Comparison of ENCODE assay signal across 25 cellular contexts in genomic region chr2:187486241-187486640, GRCh38. TPM values are rescaled to one million over a fixed set of nuclear protein-coding genes. Genes with fewer than 3 reads are reported as not detected.
DNase-seq lines count a peak whose midpoint lies in the region; ATAC-seq, FAIRE-seq and TF ChIP-seq lines count a peak whose summit lies in the region.
"Had no signal": no experiment of that assay in that cellular context is flagged by ENCODE, and none has a peak within 500 bp of the region (broad histone marks: within the 10 kb centered on the region; RNA-seq: fewer than 3 reads in every experiment).

No MANE protein-coding gene starts in this region.

- H3K4me2 ChIP-seq in K562 (ENCODE audit: insufficient read depth, low read length), result no peak overlapping the region
- H3K4me2 ChIP-seq: BLaER1 had no signal

- TF ChIP-seq RAD21 in K562 (CRISPR knock-in tag; conservative IDR thresholded peaks at IDR 0.05 in 1 of 2, IDR thresholded peaks at IDR 0.05 in 1 of 2), result no peak

- no peaks in the 10 kb centered on the region for H3K9me3 Mint-ChIP-seq in endothelial cell (ENCODE audit: unreplicated experiment)
- H3K9me3 Mint-ChIP-seq: CD14-positive monocyte; CD4-positive, alpha-beta memory T cell; CD4-positive, CD25-positive, alpha-beta regulatory T cell had no signal

- H3K4me3 ChIP-seq in left ventricle myocardium inferior (no peak overlapping the region), heart right ventricle (no peak overlapping the region), K562 (no peak overlapping the region), small intestine (ENCODE audit: low read depth in 1 of 2, low read length in 2 of 2) (no peak overlapping the region)
- H3K4me3 ChIP-seq: BLaER1, GM12878 had no signal

- BruUV-seq in K562 (replicated peaks; lab: Mats Ljungman, UMichigan), result no TSS peak

- ATAC-seq in heart right ventricle, result no peak
- no peak for ATAC-seq in K562
- ATAC-seq: GM12878 had no signal

- H3K27me3 ChIP-seq in left ventricle myocardium inferior (ENCODE audit: low read depth), result no peaks in the 10 kb centered on the region
- no peaks in the 10 kb centered on the region for H3K27me3 ChIP-seq in heart right ventricle
- no peaks in the 10 kb centered on the region for H3K27me3 ChIP-seq in K562 (ENCODE audit: control insufficient read depth in 2 of 2, insufficient read depth in 2 of 2, low read length in 2 of 2)
- no peaks in the 10 kb centered on the region for H3K27me3 ChIP-seq in small intestine (ENCODE audit: control insufficient read depth in 2 of 2, insufficient read depth in 2 of 2, low read length in 2 of 2)
- H3K27me3 ChIP-seq: BE2C, BLaER1 had no signal

- intact Hi-C loops in left ventricle myocardium inferior (cut with micrococcal nuclease), result no loop called here
- intact Hi-C loops in heart right ventricle (cut with DNase I), result no loop called here
- intact Hi-C loops in K562 (cut with micrococcal nuclease), result no loop called here

- peak overlapping the region; percentile 26 for H3K27ac ChIP-seq in left ventricle myocardium inferior (replicated peaks)
- H3K27ac ChIP-seq in heart right ventricle, result no peak overlapping the region
- H3K27ac ChIP-seq in K562 (ENCODE audit: extremely low read depth, low read depth, low read length), result no peak overlapping the region
- no peak overlapping the region for H3K27ac ChIP-seq in small intestine (ENCODE audit: low read depth in 1 of 2, low read length in 1 of 2)
- H3K27ac ChIP-seq: 22Rv1, BLaER1 had no signal

- H3K79me2 ChIP-seq in K562 (ENCODE audit: control insufficient read depth, insufficient read depth, low read length), result no peaks in the 10 kb centered on the region

- no peak for TF ChIP-seq CTCF in left ventricle myocardium inferior (IDR thresholded peaks at IDR 0.05; ENCODE audit: borderline replicate concordance)
- no peak for TF ChIP-seq CTCF in heart right ventricle (IDR thresholded peaks at IDR 0.05)
- no peak for TF ChIP-seq CTCF in K562 (IDR thresholded peaks at IDR 0.05 in 2 of 3, conservative IDR thresholded peaks at IDR 0.05 in 1 of 3; ENCODE audit: insufficient read depth in 2 of 3, low read depth in 1 of 3, low read length in 3 of 3)
- no peak for TF ChIP-seq CTCF in endothelial cell (IDR thresholded peaks at IDR 0.05; ENCODE audit: unreplicated experiment)

- H3K4me3 Mint-ChIP-seq in endothelial cell (ENCODE audit: unreplicated experiment), result no peak overlapping the region
- H3K4me3 Mint-ChIP-seq: CD14-positive monocyte; CD4-positive, alpha-beta memory T cell; CD4-positive, CD25-positive, alpha-beta regulatory T cell; CD8-positive, alpha-beta memory T cell had no signal

- no peak overlapping the region for H3K9ac ChIP-seq in K562 (ENCODE audit: insufficient read depth in 1 of 2, low read depth in 2 of 2, low read length in 2 of 2)
- H3K9ac ChIP-seq: BLaER1 had no signal

- no peak overlapping the region for H2AFZ ChIP-seq in K562 (ENCODE audit: low read depth, low read length)

- peaks cover 17% of the 10 kb centered on the region for H3K36me3 Mint-ChIP-seq in endothelial cell (ENCODE audit: low read depth, unreplicated experiment)
- H3K36me3 Mint-ChIP-seq: CD14-positive monocyte; CD4-positive, alpha-beta memory T cell; CD4-positive, CD25-positive, alpha-beta regulatory T cell; CD8-positive, alpha-beta memory T cell had no signal

- H3K4me1 ChIP-seq in left ventricle myocardium inferior (peaks cover 12% of the 10 kb centered on the region), heart right ventricle (peaks cover 0 to 26% (median 3%) of the 10 kb centered on the region in 9 donors), K562 (replicated peaks in 1 of 2; ENCODE audit: control insufficient read depth in 2 of 2, insufficient read depth in 2 of 2, low read length in 2 of 2) (no peaks in the 10 kb centered on the region), small intestine (ENCODE audit: control insufficient read depth in 2 of 2, insufficient read depth in 1 of 2, low read depth in 1 of 2, low read length in 1 of 2) (no peaks in the 10 kb centered on the region)
- H3K4me1 ChIP-seq: BE2C, BLaER1 had no signal

- peaks cover 4% of the 10 kb centered on the region for H3K36me3 ChIP-seq in left ventricle myocardium inferior
- peaks cover 0 to 38% (median 0%) of the 10 kb centered on the region in 9 donors for H3K36me3 ChIP-seq in heart right ventricle
- H3K36me3 ChIP-seq in K562 (ENCODE audit: control insufficient read depth, insufficient read depth, low read length), result peaks cover 38% of the 10 kb centered on the region; the same call in 2 of the 3 replicates
- H3K36me3 ChIP-seq in small intestine (ENCODE audit: control insufficient read depth in 2 of 2, insufficient read depth in 2 of 2, low read length in 2 of 2), result no peaks in the 10 kb centered on the region
- H3K36me3 ChIP-seq: BE2C, BLaER1 had no signal

- H3K4me1 Mint-ChIP-seq in endothelial cell (ENCODE audit: unreplicated experiment), result peaks cover 22% of the 10 kb centered on the region
- H3K4me1 Mint-ChIP-seq: CD14-positive monocyte; CD4-positive, CD25-positive, alpha-beta regulatory T cell; CD8-positive, alpha-beta memory T cell had no signal

- DNase-seq in left ventricle myocardium inferior, result no peak
- DNase-seq in heart right ventricle, result no peak
- no peak for DNase-seq in K562 (ENCODE audit: extremely low read depth in 1 of 4, low spot score in 3 of 4)
- no peak for DNase-seq in small intestine
- DNase-seq in endothelial cell (ENCODE audit: low spot score), result no peak
- DNase-seq in activated CD4-positive, alpha-beta T cell treated with anti-CD3 and anti-CD28 coated beads, Interleukin-2, amount 50 U/mL, for 1 hour, result no peak
- DNase-seq: ACHN; BE2C; C1 segment of cervical spinal cord; CD4-positive, alpha-beta memory T cell; CD4-positive, CD25-positive, alpha-beta regulatory T cell; CD8-positive, alpha-beta memory T cell; COR-L47; DMS 273 treated with DMSO at 0.1 percent for 48 hours; DMS153; DMS53; DMS79; DND-41; EL; GDM1 had no signal

- TF ChIP-seq EP300 in K562 (IDR thresholded peaks at IDR 0.05; ENCODE audit: low read length), result no peak

- FAIRE-seq in K562 (lab: Jason Lieb, UNC), result no peak
- FAIRE-seq in small intestine (lab: Jason Lieb, UNC), result peak; percentile 94
- FAIRE-seq: GM12878, GM12892 had no signal

- H3K27me3 Mint-ChIP-seq in endothelial cell (ENCODE audit: unreplicated experiment), result peaks cover 3% of the 10 kb centered on the region
- H3K27me3 Mint-ChIP-seq: CD4-positive, alpha-beta memory T cell; CD4-positive, CD25-positive, alpha-beta regulatory T cell; CD8-positive, alpha-beta memory T cell had no signal

- CTCF ChIA-PET in K562 (lab: Yijun Ruan, JAX; ENCODE audit: low intra/inter-chr PET ratio), result no interaction called here

- in situ Hi-C loops in K562 (cut with MboI), result loop anchor here (25.0 kb wide), 1 partner anchor 351 kb away; no protein-coding TSS in a partner anchor

- H4K20me1 ChIP-seq in K562 (replicated peaks; ENCODE audit: control insufficient read depth, insufficient read depth, low read length), result no peaks in the 10 kb centered on the region
- H4K20me1 ChIP-seq: BLaER1 had no signal

- TF ChIP-seq POLR2A in K562 (conservative IDR thresholded peaks at IDR 0.05), result no peak

- no peaks in the 10 kb centered on the region for H3K9me1 ChIP-seq in K562 (ENCODE audit: control insufficient read depth, insufficient read depth, low read length)

- H3K9me3 ChIP-seq in left ventricle myocardium inferior (replicated peaks) (no peaks in the 10 kb centered on the region), heart right ventricle (no peaks in the 10 kb centered on the region), K562 (replicated peaks; ENCODE audit: control insufficient read depth, insufficient read depth, low read depth, low read length) (no peaks in the 10 kb centered on the region), small intestine (ENCODE audit: control insufficient read depth, low read depth) (no peaks in the 10 kb centered on the region)
- H3K9me3 ChIP-seq: BE2C, BLaER1 had no signal

- POLR2A ChIA-PET in K562 (lab: Yijun Ruan, JAX), result no interaction called here

- H3K27ac Mint-ChIP-seq in endothelial cell (ENCODE audit: unreplicated experiment), result no peak overlapping the region
- H3K27ac Mint-ChIP-seq: CD14-positive monocyte; CD4-positive, alpha-beta memory T cell; CD4-positive, CD25-positive, alpha-beta regulatory T cell; CD8-positive, alpha-beta memory T cell had no signal

TF ChIP-seq in K562, 482 proteins besides CTCF, POLR2A, EP300 and RAD21:
- TF ChIP-seq SNIP1 (IDR thresholded peaks at IDR 0.05; ENCODE audit: low read depth) (no peak), ESRRA (IDR thresholded peaks at IDR 0.05; ENCODE audit: borderline replicate concordance, low read depth) (no peak), RFX5 (IDR thresholded peaks at IDR 0.05; ENCODE audit: low read depth, low read length) (no peak), ZNF316 (IDR thresholded peaks at IDR 0.05) (peak; percentile 87), TFAM (CRISPR knock-in tag; conservative IDR thresholded peaks at IDR 0.05) (no peak), TEAD4 (IDR thresholded peaks at IDR 0.05; ENCODE audit: low read length) (no peak), TEAD4 (CRISPR knock-in tag; IDR thresholded peaks at IDR 0.05; ENCODE audit: borderline replicate concordance) (no peak), C11orf30 (IDR thresholded peaks at IDR 0.05; ENCODE audit: low read depth) (peak; percentile 62)

RNA-seq across cellular contexts. Expression of gene CALCRL, which starts 38.2 kb away (rescaled TPM):
- 27.3 TPM for total RNA-seq in left ventricle myocardium inferior
- 10 to 100 TPM; 11.0 to 45.1 (median 21.4) TPM for total RNA-seq in heart right ventricle
- polyA plus RNA-seq in heart right ventricle, result 10 to 100 TPM in 1 of 2 donors, 1 to 10 TPM in 1; 10.0 to 13.0 TPM
- total RNA-seq in K562 (2011; cell fraction: chromatin; rRNA removed; ENCODE audit: low replicate concordance), result not detected in 2 replicates
- total RNA-seq in K562 (2011; cell fraction: nucleolus; rRNA removed), result under 0.01 TPM in 1 of 2 replicates, not detected in the other
- total RNA-seq in K562 (2011; cell fraction: nucleoplasm; rRNA removed), result not detected in 2 replicates
- not detected in 2 replicates for total RNA-seq in K562 (2014; rRNA removed)
- total RNA-seq in K562 (2014; rRNA removed; fragmentation: Illumina TruSeq; extraction: Trizol), result 0.06 TPM in 1 of 2 replicates, not detected in the other
- total RNA-seq in K562 (2015; rRNA removed; fragmentation: Illumina TruSeq; extraction: Trizol), result 0.04 and 0.15 TPM in 2 replicates
- 0.27 TPM in 1 of 2 replicates, not detected in the other for total RNA-seq in K562 (2021)
- polyA plus RNA-seq in K562 (2011; rRNA removed), result 0.03 TPM in 1 of 2 replicates, not detected in the other
- polyA plus RNA-seq in K562 (2011; cell fraction: cytosol; rRNA removed), result 0.07 TPM in 1 of 2 replicates, not detected in the other
- not detected in 2 replicates for polyA plus RNA-seq in K562 (2011; cell fraction: nucleus; rRNA removed)
- polyA plus RNA-seq in K562 (2012), result 0.03 and 0.07 TPM in 2 replicates
- polyA plus RNA-seq in K562 (2014; fragmentation: Illumina TruSeq; extraction: Trizol), result 0.06 TPM in 1 of 2 replicates, not detected in the other
- polyA plus RNA-seq in K562 (2014; fragmentation: Nextera tagmentation; extraction: Ambion mirVana), result not detected
- 0.04 and 0.05 TPM in 2 replicates for polyA plus RNA-seq in K562 (2014; rRNA removed)
- polyA minus RNA-seq in K562 (2011; rRNA and poly(A)+ RNA removed), result 0.06 TPM in 1 of 2 replicates, not detected in the other
- not detected in 2 replicates for polyA minus RNA-seq in K562 (2011; cell fraction: cytosol; rRNA and poly(A)+ RNA removed)
- 0.11 TPM in 1 of 2 replicates, not detected in the other for polyA minus RNA-seq in K562 (2011; cell fraction: nucleus; rRNA and poly(A)+ RNA removed)
- 10 to 100 TPM in 1 of 3 donors, under 1 TPM in 2; 0.22 to 12.1 (median 0.27) TPM for polyA plus RNA-seq in small intestine
- total RNA-seq in endothelial cell (ENCODE audit: unreplicated experiment), result 129 TPM
- total RNA-seq: CD8-positive, alpha-beta memory T cell had no signal
- polyA plus RNA-seq: CD4-positive, alpha-beta memory T cell had no signal

Comparison
In these comparisons a context has a peak if more than half of its experiments do, and no peak if none do; other contexts are left out.
1. RNA of gene CALCRL, which starts 38.2 kb away (total RNA-seq): 129 TPM in endothelial cell (single experiment), 27.3 TPM in left ventricle myocardium inferior (single experiment) and 11.0 to 45.1 TPM in heart right ventricle; under 0.01 to 0.27 TPM in K562; every median in the first group is over 4 times any median in the second.